In genomic region chr9:20944507-20944906, GRCh38 we compare ENCODE assay signal across 8 cellular contexts.
"Had no signal": no experiment of that assay in that cellular context is flagged by ENCODE, and none has a peak within 500 bp of the region (broad histone marks: within the 10 kb centered on the region; RNA-seq: fewer than 3 reads in every experiment).

No MANE protein-coding gene starts in this region.

- H3K4me3 ChIP-seq: GM23248, K562 had no signal

- ATAC-seq: K562 had no signal

- FAIRE-seq: HTR-8/SVneo, K562 had no signal

- H3K9ac ChIP-seq: GM23248 had no signal

- H3K27ac ChIP-seq: GM23248 had no signal

- DNase-seq: GM23248, GOT3, H7, HCEC 1CT, IMR-90, KG1 had no signal

- H2AFZ ChIP-seq: GM23248 had no signal
